Comparison of ENCODE assay signal across 11 cellular contexts in genomic region chr20:44832724-44833123, GRCh38. TPM values are rescaled to one million over a fixed set of nuclear protein-coding genes. Genes with fewer than 3 reads are reported as not detected.
DNase-seq lines count a peak whose midpoint lies in the region; ATAC-seq, FAIRE-seq and TF ChIP-seq lines count a peak whose summit lies in the region.
"Had no signal": no experiment of that assay in that cellular context is flagged by ENCODE, and none has a peak within 500 bp of the region (broad histone marks: within the 10 kb centered on the region; RNA-seq: fewer than 3 reads in every experiment).

No MANE protein-coding gene starts in this region.

- H2AK5ac ChIP-seq in mesendoderm (ENCODE audit: low read length) = no peak overlapping the region

- TF ChIP-seq POLR2A in NB4 (IDR thresholded peaks at IDR 0.05; ENCODE audit: extremely low read depth, insufficient read length) = no peak
- TF ChIP-seq POLR2A in K562 (conservative IDR thresholded peaks at IDR 0.05) = no peak

- WGBS in K562 (ENCODE audit: insufficient coverage, low coverage, missing lambda C conversion rate) = 0% methylated on average over 3 of the region's 3 CpGs
- WGBS in mesendoderm (ENCODE audit: extremely low coverage, insufficient coverage, low lambda C conversion rate) = no CpG with 5 or more reads among the region's 3 CpGs

- H2AFZ ChIP-seq in K562 (ENCODE audit: low read depth, low read length) = no peak overlapping the region

- H3K9ac ChIP-seq in K562 (ENCODE audit: insufficient read depth in 1 of 2, low read depth in 2 of 2, low read length in 2 of 2) (no peak overlapping the region), mesendoderm (ENCODE audit: low read length) (no peak overlapping the region)

- no peak overlapping the region for H4K8ac ChIP-seq in mesendoderm (ENCODE audit: low read depth, low read length)

- TF ChIP-seq CTCF in NB4 (IDR thresholded peaks at IDR 0.05; ENCODE audit: low read depth, low read length) (no peak), K562 (IDR thresholded peaks at IDR 0.05 in 2 of 3, conservative IDR thresholded peaks at IDR 0.05 in 1 of 3; ENCODE audit: insufficient read depth in 2 of 3, low read depth in 1 of 3, low read length in 3 of 3) (no peak)

- intact Hi-C loops in K562 (cut with micrococcal nuclease) = no loop called here

- H3K4me3 ChIP-seq in NB4 (ENCODE audit: low read depth, low read length) = no peak overlapping the region
- H3K4me3 ChIP-seq in K562 = no peak overlapping the region
- no peak overlapping the region for H3K4me3 ChIP-seq in mesendoderm (ENCODE audit: low read length)

- in situ Hi-C loops in G401 (cut with HindIII; ENCODE audit: low sequenced_read_pairs) = no loop called here
- in situ Hi-C loops in K562 (cut with MboI) = no loop called here

- no peak overlapping the region for H2BK15ac ChIP-seq in mesendoderm (replicated peaks; ENCODE audit: low read depth)

- H3K9me3 ChIP-seq in K562 (replicated peaks; ENCODE audit: control insufficient read depth, insufficient read depth, low read depth, low read length) = no peaks in the 10 kb centered on the region

- DNase-seq in G401 (ENCODE audit: low spot score) (peak; percentile 53), NB4 (ENCODE audit: low read depth) (peak; percentile 64), K562 (ENCODE audit: extremely low read depth in 1 of 4, low spot score in 3 of 4) (no peak), mesendoderm (peak; percentile 50), COR-L47 (lab: John Stamatoyannopoulos, UW) (no peak), GM19239 (ENCODE audit: insufficient read length, low spot score) (no peak), NCI-H128 (lab: John Stamatoyannopoulos, UW; ENCODE audit: unreplicated experiment) (no peak)
- DNase-seq: activated naive CD8-positive, alpha-beta T cell treated with anti-CD3 and anti-CD28 coated beads for 36 hours had no signal

- H2BK5ac ChIP-seq in mesendoderm (ENCODE audit: low read length) = no peak overlapping the region

- H3K79me1 ChIP-seq in mesendoderm (ENCODE audit: low read length) = no peaks in the 10 kb centered on the region

- H4K5ac ChIP-seq in mesendoderm (ENCODE audit: low read length) = no peak overlapping the region

- BruUV-seq in K562 (replicated peaks; lab: Mats Ljungman, UMichigan) = no TSS peak

- FAIRE-seq in K562 (lab: Jason Lieb, UNC) (no peak), GM19239 (lab: Jason Lieb, UNC) (no peak)
- FAIRE-seq: endothelial cell of umbilical vein had no signal

- H3K36me3 ChIP-seq in K562 (ENCODE audit: control insufficient read depth, insufficient read depth, low read length) (no peaks in the 10 kb centered on the region), mesendoderm (ENCODE audit: control insufficient read depth, insufficient read depth, low read length) (no peaks in the 10 kb centered on the region)

- no peak overlapping the region for H3K18ac ChIP-seq in mesendoderm (ENCODE audit: low read length)

- H3K4me2 ChIP-seq in K562 (ENCODE audit: insufficient read depth, low read length) (no peak overlapping the region), mesendoderm (ENCODE audit: low read length) (no peak overlapping the region)

- no peak for TF ChIP-seq RAD21 in K562 (CRISPR knock-in tag; conservative IDR thresholded peaks at IDR 0.05 in 1 of 2, IDR thresholded peaks at IDR 0.05 in 1 of 2)

- no peak overlapping the region for H3K56ac ChIP-seq in mesendoderm (ENCODE audit: low read length)

- CTCF ChIA-PET in K562 (lab: Yijun Ruan, JAX; ENCODE audit: low intra/inter-chr PET ratio) = no interaction called here

- H2BK120ac ChIP-seq in mesendoderm (ENCODE audit: low read depth, low read length) = no peak overlapping the region

- no peak overlapping the region for H3K4ac ChIP-seq in mesendoderm (ENCODE audit: low read depth, low read length)

- peaks cover 11 to 20% of the 10 kb centered on the region in 2 experiments for H3K27me3 ChIP-seq in K562 (ENCODE audit: control insufficient read depth in 2 of 2, insufficient read depth in 2 of 2, low read length in 2 of 2)
- no peaks in the 10 kb centered on the region for H3K27me3 ChIP-seq in mesendoderm (ENCODE audit: insufficient read depth, low read length, poor library complexity)

- H3K79me2 ChIP-seq in K562 (ENCODE audit: control insufficient read depth, insufficient read depth, low read length) (no peaks in the 10 kb centered on the region), mesendoderm (ENCODE audit: control insufficient read depth, insufficient read depth, low read length) (no peaks in the 10 kb centered on the region)

- POLR2A ChIA-PET in K562 (lab: Yijun Ruan, JAX) = interaction anchor here (0.7 to 1.4 kb wide), 2 partner anchors 10 to 12 kb away, joined by 3 read pairs; no protein-coding TSS in a partner anchor

- H3K27ac ChIP-seq in K562 (ENCODE audit: extremely low read depth, low read depth, low read length) (no peak overlapping the region), mesendoderm (ENCODE audit: low read depth, low read length) (no peak overlapping the region)

- H3K9me1 ChIP-seq in K562 (ENCODE audit: control insufficient read depth, insufficient read depth, low read length) = no peaks in the 10 kb centered on the region

- no peaks in the 10 kb centered on the region for H4K20me1 ChIP-seq in K562 (replicated peaks; ENCODE audit: control insufficient read depth, insufficient read depth, low read length)

- ATAC-seq in K562 (no peak; the same call in 2 of the 3 replicates), GM19397 (IDR thresholded peaks at IDR 0.05; ENCODE audit: unreplicated experiment) (no peak)
- ATAC-seq: sciatic nerve had no signal

- no peak overlapping the region for H3K23ac ChIP-seq in mesendoderm (ENCODE audit: low read length)

- H3K4me1 ChIP-seq in K562 (replicated peaks in 1 of 2; ENCODE audit: control insufficient read depth in 2 of 2, insufficient read depth in 2 of 2, low read length in 2 of 2) (no peaks in the 10 kb centered on the region), mesendoderm (ENCODE audit: control insufficient read depth, low read depth, low read length) (peaks cover 1% of the 10 kb centered on the region)

- no peak for TF ChIP-seq EP300 in K562 (IDR thresholded peaks at IDR 0.05; ENCODE audit: low read length)

TF ChIP-seq in K562, 482 proteins besides CTCF, POLR2A, EP300 and RAD21 (continues in another document):
- TF ChIP-seq PKNOX1 (IDR thresholded peaks at IDR 0.05) = peak; percentile 87

RNA-seq across cellular contexts. Expression of gene RIMS4, which starts 22.4 kb away (rescaled TPM):
- 8.3 and 10.9 TPM in 2 replicates for total RNA-seq in G401 (2014; rRNA removed; shearing (Covaris generic))
- not detected in 2 replicates for total RNA-seq in K562 (2011; cell fraction: chromatin; rRNA removed; ENCODE audit: low replicate concordance)
- total RNA-seq in K562 (2011; cell fraction: nucleolus; rRNA removed) = not detected in 2 replicates
- not detected in 2 replicates for total RNA-seq in K562 (2011; cell fraction: nucleoplasm; rRNA removed)
- total RNA-seq in K562 (2014; rRNA removed) (not detected in 2 replicates), K562 (2014; rRNA removed; fragmentation: Illumina TruSeq; extraction: Trizol) (not detected in 2 replicates), K562 (2015; rRNA removed; fragmentation: Illumina TruSeq; extraction: Trizol) (not detected in 2 replicates), K562 (2021) (not detected in 2 replicates)
- polyA plus RNA-seq in K562 (2011; rRNA removed) (not detected in 2 replicates), K562 (2014; fragmentation: Illumina TruSeq; extraction: Trizol) (not detected in 2 replicates), K562 (2014; fragmentation: Nextera tagmentation; extraction: Ambion mirVana) (not detected), K562 (2014; rRNA removed) (0.01 and 0.04 TPM in 2 replicates)
- polyA plus RNA-seq in K562 (2011; cell fraction: cytosol; rRNA removed) = 0.01 TPM in 1 of 2 replicates, not detected in the other
- polyA plus RNA-seq in K562 (2011; cell fraction: nucleus; rRNA removed) = not detected in 2 replicates
- polyA plus RNA-seq in K562 (2012) = 0.03 TPM in 1 of 2 replicates, not detected in the other
- polyA minus RNA-seq in K562 (2011; rRNA and poly(A)+ RNA removed) = not detected in 2 replicates
- not detected in 2 replicates for polyA minus RNA-seq in K562 (2011; cell fraction: cytosol; rRNA and poly(A)+ RNA removed)
- not detected in 2 replicates for polyA minus RNA-seq in K562 (2011; cell fraction: nucleus; rRNA and poly(A)+ RNA removed)
- 9.4 TPM for polyA plus RNA-seq in mesendoderm (2013, experiment 1 of 2)
- polyA plus RNA-seq in mesendoderm (2013, experiment 2 of 2) = 9.5 TPM
- total RNA-seq: endothelial cell of umbilical vein had no signal
- polyA plus RNA-seq: endothelial cell of umbilical vein had no signal

RNA-seq across cellular contexts. Expression of gene YWHAB, which starts 52.8 kb away (rescaled TPM):
- 96.3 and 138 TPM in 2 replicates for total RNA-seq in G401 (2014; rRNA removed; shearing (Covaris generic))
- 25.3 and 55.8 TPM in 2 replicates for total RNA-seq in K562 (2011; cell fraction: chromatin; rRNA removed; ENCODE audit: low replicate concordance)
- total RNA-seq in K562 (2011; cell fraction: nucleolus; rRNA removed) = 18.7 and 19.3 TPM in 2 replicates
- 38.6 and 71.2 TPM in 2 replicates for total RNA-seq in K562 (2011; cell fraction: nucleoplasm; rRNA removed)
- 60.6 and 70.0 TPM in 2 replicates for total RNA-seq in K562 (2014; rRNA removed)
- 96.1 and 109 TPM in 2 replicates for total RNA-seq in K562 (2014; rRNA removed; fragmentation: Illumina TruSeq; extraction: Trizol)
- total RNA-seq in K562 (2015; rRNA removed; fragmentation: Illumina TruSeq; extraction: Trizol) = 83.8 and 90.4 TPM in 2 replicates
- 178 and 180 TPM in 2 replicates for total RNA-seq in K562 (2021)
- polyA plus RNA-seq in K562 (2011; rRNA removed) = 67.3 and 93.0 TPM in 2 replicates
- polyA plus RNA-seq in K562 (2011; cell fraction: cytosol; rRNA removed) = 28.7 and 49.4 TPM in 2 replicates
- polyA plus RNA-seq in K562 (2011; cell fraction: nucleus; rRNA removed) = 22.9 and 33.5 TPM in 2 replicates
- 138 and 141 TPM in 2 replicates for polyA plus RNA-seq in K562 (2012)
- 166 and 185 TPM in 2 replicates for polyA plus RNA-seq in K562 (2014; fragmentation: Illumina TruSeq; extraction: Trizol)
- 100 to 1,000 TPM; 106 to 124 TPM for polyA plus RNA-seq in K562 (2014; fragmentation: Nextera tagmentation; extraction: Ambion mirVana)
- polyA plus RNA-seq in K562 (2014; rRNA removed) = 78.1 and 78.3 TPM in 2 replicates
- 67.1 and 73.1 TPM in 2 replicates for polyA minus RNA-seq in K562 (2011; rRNA and poly(A)+ RNA removed)
- polyA minus RNA-seq in K562 (2011; cell fraction: cytosol; rRNA and poly(A)+ RNA removed) = 41.1 and 51.6 TPM in 2 replicates
- 14.5 and 26.2 TPM in 2 replicates for polyA minus RNA-seq in K562 (2011; cell fraction: nucleus; rRNA and poly(A)+ RNA removed)
- polyA plus RNA-seq in mesendoderm (2013, experiment 1 of 2) = 300 TPM
- 307 TPM for polyA plus RNA-seq in mesendoderm (2013, experiment 2 of 2)

Comparison
In these comparisons a context has a peak if more than half of its experiments do, and no peak if none do; other contexts are left out.
1. DNase-seq: peak in G401 (single experiment), NB4 (single experiment) and mesendoderm (single experiment); none in K562 (0 of 4), COR-L47 (single experiment), GM19239 (single experiment) and NCI-H128 (single experiment).